8 cellular contexts compared by ENCODE assay signal in the genomic region with DNA sequence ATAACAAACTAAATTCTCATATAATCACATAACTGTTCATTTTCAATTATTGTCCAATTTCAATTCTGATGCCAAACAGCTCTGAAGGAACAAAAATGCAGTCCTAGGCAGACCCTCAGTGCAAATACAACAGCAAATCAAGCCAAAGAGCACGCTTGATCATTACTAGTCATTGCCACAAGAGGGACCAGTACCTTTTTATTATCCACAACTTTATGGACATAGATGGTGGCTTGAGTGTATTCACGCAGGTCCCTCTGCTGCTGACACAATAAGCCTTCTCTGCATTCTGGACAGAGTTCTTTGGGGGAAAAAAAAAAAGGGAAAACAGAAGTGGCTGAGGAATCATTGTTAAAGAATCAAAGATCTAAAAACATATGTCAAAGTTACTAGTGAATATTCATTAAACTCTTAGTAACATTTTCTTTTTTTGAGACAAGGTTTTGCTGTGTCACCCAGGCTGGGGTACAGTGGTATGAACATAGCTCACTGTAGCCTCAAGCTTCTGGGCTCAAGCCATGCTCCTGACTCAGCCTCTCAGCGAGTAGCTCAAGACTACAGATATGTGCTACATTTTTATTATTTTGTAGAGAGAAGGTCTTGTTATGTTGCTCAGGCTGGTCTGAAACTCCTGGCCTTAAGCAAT. TPM values are rescaled to one million over a fixed set of nuclear protein-coding genes. Genes with fewer than 3 reads are reported as not detected.
A peak's percentile ranks its signal among the peaks of the same experiment; 100 is the strongest.
DNase-seq lines count a peak whose midpoint lies in the region; ATAC-seq, FAIRE-seq and TF ChIP-seq lines count a peak whose summit lies in the region.

No MANE protein-coding gene starts in this region.

- H3K27ac ChIP-seq in transverse colon, result no peak overlapping the region

- no peak for FAIRE-seq in D721Med (lab: Jason Lieb, UNC)

- POLR2A ChIA-PET in HEK293T (lab: Yijun Ruan, JAX), result interaction anchor here (0.8 to 1.1 kb wide), 2 partner anchors 32 to 79 kb away, joined by 3 read pairs; no protein-coding TSS in a partner anchor

- in situ Hi-C loops in transverse colon (cut with MboI; ENCODE audit: low pct_ligation_motif_present in 1 of 4, low pct_unique_long_range_greater_than_20kb in 1 of 4, low sequenced_read_pairs in 3 of 4), result no loop called here

- H3K9me3 ChIP-seq in transverse colon, result no peaks in the 10 kb centered on the region

- 62% methylated on average over 2 to 3 of the region's 3 CpGs for WGBS in transverse colon (ENCODE audit: low coverage in 1 of 2), 2 donors

- H3K4me3 ChIP-seq in transverse colon, result no peak overlapping the region

- H3K36me3 ChIP-seq in transverse colon, result peaks cover 0 to 66% (median 12%) of the 10 kb centered on the region in 4 donors

- DNase-seq in D721Med (ENCODE audit: insufficient read length, low spot score), result no peak
- peak; percentile 49 for DNase-seq in HEK293T (ENCODE audit: extremely low spot score)
- peak; percentile 7 for DNase-seq in SK-N-DZ (ENCODE audit: low spot score)
- DNase-seq in glomerular endothelial cell (ENCODE audit: extremely low read depth, low read depth, low spot score), result peak; percentile 31
- DNase-seq in transverse colon, result no peak
- no peak for DNase-seq in GM19238 (ENCODE audit: insufficient read length, low spot score)

- TF ChIP-seq CTCF in D721Med (IDR thresholded peaks at IDR 0.05; ENCODE audit: insufficient read depth, missing control alignments) (peak; percentile 30), transverse colon (IDR thresholded peaks at IDR 0.05) (peak in 4 of 5 experiments; percentile 30 to 37 (median 34))

- CTCF ChIA-PET in HEK293T (lab: Yijun Ruan, JAX), result no interaction called here

- TF ChIP-seq POLR2A in transverse colon (IDR thresholded peaks at IDR 0.05), result no peak

- no peak for ATAC-seq in GM21529 (IDR thresholded peaks at IDR 0.05; ENCODE audit: unreplicated experiment)
- ATAC-seq in GM18909 (IDR thresholded peaks at IDR 0.05; ENCODE audit: poor library complexity, unreplicated experiment), result no peak

- TF ChIP-seq EP300 in transverse colon (IDR thresholded peaks at IDR 0.05; ENCODE audit: low read depth), result no peak

- H3K27me3 ChIP-seq in transverse colon, result no peaks in the 10 kb centered on the region

- intact Hi-C loops in transverse colon (cut with DNase I; ENCODE audit: low total_unique reads), result no loop called here

- H3K4me1 ChIP-seq in transverse colon, result no peaks in the 10 kb centered on the region

TF ChIP-seq in HEK293T, 16 proteins besides CTCF, POLR2A, EP300 and RAD21:
- TF ChIP-seq ZNF384 (IDR thresholded peaks at IDR 0.05) (no peak), ELF4 (IDR thresholded peaks at IDR 0.05) (no peak), BHLHE40 (IDR thresholded peaks at IDR 0.05; ENCODE audit: borderline replicate concordance) (no peak), LEF1 (IDR thresholded peaks at IDR 0.05; ENCODE audit: borderline replicate concordance) (no peak), HDGF (IDR thresholded peaks at IDR 0.05; ENCODE audit: borderline replicate concordance) (no peak)

RNA-seq across cellular contexts. Expression of a gene that starts 34.3 kb away (rescaled TPM):
- 0.71 and 1.4 TPM in 2 replicates for polyA plus RNA-seq in SK-N-DZ (2014; cell fraction: cytosol; rRNA removed)
- 3.6 and 3.7 TPM in 2 replicates for polyA plus RNA-seq in SK-N-DZ (2014; cell fraction: nucleus; rRNA removed)
- total RNA-seq in glomerular endothelial cell (0.82 TPM in 1 of 2 replicates, not detected in the other), transverse colon (10 to 100 TPM; 14.1 to 37.4 (median 28.8) TPM)

Comparison
In these comparisons a context has a peak if more than half of its experiments do, and no peak if none do; other contexts are left out.
1. DNase-seq: peak in HEK293T (single experiment), SK-N-DZ (single experiment) and glomerular endothelial cell (single experiment); none in D721Med (single experiment), transverse colon (single experiment) and GM19238 (single experiment).